9 cellular contexts compared by ENCODE assay signal in the genomic region with DNA sequence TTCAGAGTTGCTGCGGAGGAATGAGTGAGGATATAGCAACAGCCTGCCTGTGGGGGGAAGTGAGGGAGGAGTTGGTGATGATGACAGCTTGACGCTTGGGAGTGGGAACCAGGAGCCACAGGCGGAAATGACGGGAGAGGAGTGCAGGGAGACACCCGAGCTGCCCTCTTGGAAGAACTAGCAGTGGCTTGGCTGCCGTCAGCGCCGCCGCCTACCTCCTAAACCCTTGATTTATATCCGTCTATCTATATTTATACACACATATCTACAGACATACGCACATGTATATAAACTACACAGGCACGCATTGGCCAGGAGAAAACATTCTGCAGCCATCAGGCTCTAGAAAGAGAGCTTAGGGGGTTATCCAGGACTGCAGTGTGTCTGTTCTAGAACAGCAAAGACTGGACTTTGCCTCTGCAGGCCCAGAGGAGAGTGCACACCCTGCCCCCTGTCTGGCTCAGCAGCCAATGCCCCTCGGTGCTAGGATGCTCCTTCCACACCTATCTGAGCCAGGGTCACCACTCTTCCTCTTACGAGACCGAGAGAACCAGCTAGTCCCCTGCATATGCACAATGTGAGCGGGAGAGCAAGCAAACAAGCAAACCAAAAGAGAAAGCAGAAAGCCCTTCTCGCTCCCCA. TPM values are rescaled to one million over a fixed set of nuclear protein-coding genes. Genes with fewer than 3 reads are reported as not detected.
DNase-seq lines count a peak whose midpoint lies in the region; ATAC-seq, FAIRE-seq and TF ChIP-seq lines count a peak whose summit lies in the region.
"Had no signal": no experiment of that assay in that cellular context is flagged by ENCODE, and none has a peak within 500 bp of the region (broad histone marks: within the 10 kb centered on the region; RNA-seq: fewer than 3 reads in every experiment).

No MANE protein-coding gene starts in this region.

- H3K36me3 ChIP-seq in Karpas-422 (ENCODE audit: insufficient read depth, low read length), result no peaks in the 10 kb centered on the region
- no peaks in the 10 kb centered on the region for H3K36me3 ChIP-seq in astrocyte (ENCODE audit: insufficient read depth, low read length)

- peak overlapping the region; percentile 58 for H3K4me3 ChIP-seq in Karpas-422 (ENCODE audit: low read length)
- no peak overlapping the region for H3K4me3 ChIP-seq in astrocyte (ENCODE audit: insufficient read depth, low read depth, low read length)
- H3K4me3 ChIP-seq: SK-N-MC had no signal

- FAIRE-seq in astrocyte (lab: Jason Lieb, UNC), result no peak
- no peak for FAIRE-seq in GM19239 (lab: Jason Lieb, UNC)

- peaks cover 10% of the 10 kb centered on the region for H3K4me1 Mint-ChIP-seq in astrocyte (ENCODE audit: low read depth, unreplicated experiment)
- H3K4me1 Mint-ChIP-seq in natural killer cell treated with Interleukin-12 subunit alpha and Interleukin-12 subunit beta and Interleukin-15 and Interleukin-18, amount 100 ng/mL, for 72 hours (ENCODE audit: low read depth in 2 of 2), result peaks cover 0 to 5% of the 10 kb centered on the region in 2 donors

- H3K27me3 ChIP-seq in Karpas-422 (ENCODE audit: low read length), result no peaks in the 10 kb centered on the region; the same call in 1 of the 2 replicates
- H3K27me3 ChIP-seq in astrocyte (ENCODE audit: insufficient read depth, low read length), result no peaks in the 10 kb centered on the region

- no peaks in the 10 kb centered on the region for H3K9me3 ChIP-seq in Karpas-422 (ENCODE audit: low read length)
- no peaks in the 10 kb centered on the region for H3K9me3 ChIP-seq in astrocyte (ENCODE audit: insufficient read depth, low read depth, low read length)

- no peaks in the 10 kb centered on the region for H3K36me3 Mint-ChIP-seq in astrocyte (ENCODE audit: low read depth, unreplicated experiment)
- H3K36me3 Mint-ChIP-seq in natural killer cell treated with Interleukin-12 subunit alpha and Interleukin-12 subunit beta and Interleukin-15 and Interleukin-18, amount 100 ng/mL, for 72 hours, result no peaks in the 10 kb centered on the region

- H3K4me1 ChIP-seq in Karpas-422 (ENCODE audit: low read length), result peaks cover 54% of the 10 kb centered on the region
- peaks cover 15% of the 10 kb centered on the region for H3K4me1 ChIP-seq in astrocyte (ENCODE audit: insufficient read depth, low read length)

- peak overlapping the region; percentile 64; the same call in 1 of the 2 replicates for H2AFZ ChIP-seq in Karpas-422 (ENCODE audit: low read length)
- peak overlapping the region; percentile 58 for H2AFZ ChIP-seq in astrocyte (ENCODE audit: low read depth, low read length)

- DNase-seq in Karpas-422, result peak; percentile 77
- DNase-seq in astrocyte (ENCODE audit: low read depth), result peak; percentile 66
- DNase-seq in left kidney (ENCODE audit: low read depth, low spot score), result peak; percentile 94
- DNase-seq in stromal cell of bone marrow (ENCODE audit: low read depth), result peak; percentile 91
- DNase-seq in NCI-H1930 (lab: John Stamatoyannopoulos, UW), result no peak
- no peak for DNase-seq in natural killer cell treated with Interleukin-12 subunit alpha and Interleukin-12 subunit beta and Interleukin-15 and Interleukin-18, amount 100 ng/mL, for 72 hours (ENCODE audit: low spot score)
- no peak for DNase-seq in NCI-H1694 treated with DMSO at 0.1 percent for 48 hours (lab: John Stamatoyannopoulos, UW)
- no peak for DNase-seq in GM19239 (ENCODE audit: insufficient read length, low spot score)

- peaks cover under 1% of the 10 kb centered on the region for H3K9me3 Mint-ChIP-seq in astrocyte (ENCODE audit: unreplicated experiment)
- H3K9me3 Mint-ChIP-seq in natural killer cell treated with Interleukin-12 subunit alpha and Interleukin-12 subunit beta and Interleukin-15 and Interleukin-18, amount 100 ng/mL, for 72 hours, result no peaks in the 10 kb centered on the region

- H4K20me1 ChIP-seq in Karpas-422 (ENCODE audit: insufficient read depth, low read depth, low read length), result no peaks in the 10 kb centered on the region
- H4K20me1 ChIP-seq in astrocyte (ENCODE audit: insufficient read depth, low read length), result no peaks in the 10 kb centered on the region

- peak overlapping the region; percentile 78 for H3K4me2 ChIP-seq in Karpas-422 (ENCODE audit: low read depth, low read length, poor library complexity, severe bottlenecking)
- peak overlapping the region; percentile 37 for H3K4me2 ChIP-seq in astrocyte (ENCODE audit: low read length)

- H3K27ac ChIP-seq in Karpas-422 (ENCODE audit: low read length), result peak overlapping the region; percentile 94
- H3K27ac ChIP-seq in astrocyte (ENCODE audit: low read depth, low read length), result no peak overlapping the region

- no peaks in the 10 kb centered on the region for H3K9me2 ChIP-seq in Karpas-422 (replicated peaks; ENCODE audit: insufficient read depth, low read length)

- ATAC-seq in natural killer cell treated with Interleukin-12 subunit alpha and Interleukin-12 subunit beta and Interleukin-15 and Interleukin-18, amount 100 ng/mL, for 72 hours, result no peak

- peak overlapping the region; percentile 40 for H3K4me3 Mint-ChIP-seq in astrocyte (ENCODE audit: unreplicated experiment)
- H3K4me3 Mint-ChIP-seq in natural killer cell treated with Interleukin-12 subunit alpha and Interleukin-12 subunit beta and Interleukin-15 and Interleukin-18, amount 100 ng/mL, for 72 hours, result no peak overlapping the region

- TF ChIP-seq CTCF in astrocyte (IDR thresholded peaks at IDR 0.05; ENCODE audit: insufficient read depth, low read depth, low read length), result no peak

- H3K27me3 Mint-ChIP-seq in astrocyte (ENCODE audit: low read depth, unreplicated experiment), result peaks cover 35% of the 10 kb centered on the region
- H3K27me3 Mint-ChIP-seq in natural killer cell treated with Interleukin-12 subunit alpha and Interleukin-12 subunit beta and Interleukin-15 and Interleukin-18, amount 100 ng/mL, for 72 hours, result peaks cover 0 to 7% of the 10 kb centered on the region in 2 donors

- H3K27ac Mint-ChIP-seq in astrocyte (ENCODE audit: unreplicated experiment), result no peak overlapping the region
- no peak overlapping the region for H3K27ac Mint-ChIP-seq in natural killer cell treated with Interleukin-12 subunit alpha and Interleukin-12 subunit beta and Interleukin-15 and Interleukin-18, amount 100 ng/mL, for 72 hours

- H3K79me2 ChIP-seq in Karpas-422 (ENCODE audit: low read length) (no peaks in the 10 kb centered on the region), astrocyte (ENCODE audit: insufficient read depth, low read length) (no peaks in the 10 kb centered on the region)

- H3K9ac ChIP-seq in Karpas-422 (ENCODE audit: low read length) (peak overlapping the region; percentile 76), astrocyte (ENCODE audit: low read length) (no peak overlapping the region)

RNA-seq across cellular contexts. Expression of gene MAGEF1, which starts 45.3 kb away (rescaled TPM):
- total RNA-seq in Karpas-422 (2014; rRNA removed; shearing (Covaris generic); ENCODE audit: low replicate concordance), result 50.8 and 123 TPM in 2 replicates
- total RNA-seq in astrocyte, result 26.2 and 28.8 TPM in 2 replicates
- total RNA-seq in natural killer cell treated with Interleukin-12 subunit alpha and Interleukin-12 subunit beta and Interleukin-15 and Interleukin-18, amount 100 ng/mL, for 72 hours, result 1 to 10 TPM; 7.4 to 7.8 TPM

RNA-seq across cellular contexts. Expression of gene VPS8, which starts 54.8 kb away (rescaled TPM):
- 77.5 and 168 TPM in 2 replicates for total RNA-seq in Karpas-422 (2014; rRNA removed; shearing (Covaris generic); ENCODE audit: low replicate concordance)
- total RNA-seq in astrocyte, result 37.6 and 40.7 TPM in 2 replicates
- total RNA-seq in natural killer cell treated with Interleukin-12 subunit alpha and Interleukin-12 subunit beta and Interleukin-15 and Interleukin-18, amount 100 ng/mL, for 72 hours, result 10 to 100 TPM; 52.8 to 74.2 TPM

Comparison
In these comparisons a context has a peak if more than half of its experiments do, and no peak if none do; other contexts are left out.
1. DNase-seq: peak in Karpas-422 (single experiment), astrocyte (single experiment), left kidney (single experiment) and stromal cell of bone marrow (single experiment); none in NCI-H1930 (0 of 2), natural killer cell treated with Interleukin-12 subunit alpha and Interleukin-12 subunit beta and Interleukin-15 and Interleukin-18, amount 100 ng/mL, for 72 hours (single experiment), NCI-H1694 treated with DMSO at 0.1 percent for 48 hours (single experiment) and GM19239 (single experiment).